ENCODE assay signal across 1 cellular context in the genomic region with DNA sequence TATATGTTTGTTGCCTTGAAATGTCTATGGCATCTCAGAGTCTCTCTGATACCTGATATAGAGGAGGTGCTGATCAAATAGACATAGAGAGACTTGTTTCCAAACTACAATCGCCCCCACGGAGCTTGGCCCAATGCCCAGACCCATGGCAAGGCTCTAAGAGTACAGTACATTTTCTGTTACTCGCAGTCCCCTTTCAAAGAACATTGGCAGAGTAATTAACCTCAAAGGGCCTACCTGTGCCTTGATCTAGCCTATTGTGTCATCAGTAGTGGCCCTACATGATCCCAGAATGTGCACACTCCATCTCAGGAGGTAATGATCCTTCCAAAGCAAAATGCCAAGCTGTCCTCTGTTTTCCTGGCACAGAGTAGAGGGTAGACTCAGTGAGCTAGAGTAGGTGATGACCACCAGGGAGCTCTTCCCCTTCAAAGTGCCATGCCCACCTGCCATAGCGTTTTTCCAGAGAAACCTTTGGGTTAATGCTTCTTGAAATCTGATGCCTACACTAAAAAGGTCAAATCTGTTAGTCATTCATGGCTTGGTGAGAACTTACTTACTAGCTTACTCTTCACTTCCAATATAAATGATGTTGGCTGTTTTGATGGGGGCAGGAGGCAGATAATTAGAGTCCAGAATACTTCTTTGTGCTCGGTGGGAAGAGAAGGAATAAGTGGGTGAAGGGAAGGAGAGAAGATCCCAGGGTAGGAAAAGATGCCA.
TF ChIP-seq lines count a peak whose summit lies in the region.

No MANE protein-coding gene starts in this region.

TF ChIP-seq in liver, 16 proteins besides CTCF, POLR2A, EP300 and RAD21 (continued from another document):
- TF ChIP-seq, protein P1, sequence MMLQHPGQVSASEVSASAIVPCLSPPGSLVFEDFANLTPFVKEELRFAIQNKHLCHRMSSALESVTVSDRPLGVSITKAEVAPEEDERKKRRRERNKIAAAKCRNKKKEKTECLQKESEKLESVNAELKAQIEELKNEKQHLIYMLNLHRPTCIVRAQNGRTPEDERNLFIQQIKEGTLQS (IDR thresholded peaks at IDR 0.05), result no peak
- TF ChIP-seq FOXA1 (IDR thresholded peaks at IDR 0.05) (no peak), YY1 (IDR thresholded peaks at IDR 0.05) (no peak), RXRA (IDR thresholded peaks at IDR 0.05) (peak; percentile 82 to 92), TAF1 (conservative IDR thresholded peaks at IDR 0.05) (no peak), FOXA2 (IDR thresholded peaks at IDR 0.05) (no peak), HNF4G (IDR thresholded peaks at IDR 0.05) (no peak), SP1 (IDR thresholded peaks at IDR 0.05) (peak; percentile 74), NR2F2 (IDR thresholded peaks at IDR 0.05) (no peak)
- TF ChIP-seq, protein P2, sequence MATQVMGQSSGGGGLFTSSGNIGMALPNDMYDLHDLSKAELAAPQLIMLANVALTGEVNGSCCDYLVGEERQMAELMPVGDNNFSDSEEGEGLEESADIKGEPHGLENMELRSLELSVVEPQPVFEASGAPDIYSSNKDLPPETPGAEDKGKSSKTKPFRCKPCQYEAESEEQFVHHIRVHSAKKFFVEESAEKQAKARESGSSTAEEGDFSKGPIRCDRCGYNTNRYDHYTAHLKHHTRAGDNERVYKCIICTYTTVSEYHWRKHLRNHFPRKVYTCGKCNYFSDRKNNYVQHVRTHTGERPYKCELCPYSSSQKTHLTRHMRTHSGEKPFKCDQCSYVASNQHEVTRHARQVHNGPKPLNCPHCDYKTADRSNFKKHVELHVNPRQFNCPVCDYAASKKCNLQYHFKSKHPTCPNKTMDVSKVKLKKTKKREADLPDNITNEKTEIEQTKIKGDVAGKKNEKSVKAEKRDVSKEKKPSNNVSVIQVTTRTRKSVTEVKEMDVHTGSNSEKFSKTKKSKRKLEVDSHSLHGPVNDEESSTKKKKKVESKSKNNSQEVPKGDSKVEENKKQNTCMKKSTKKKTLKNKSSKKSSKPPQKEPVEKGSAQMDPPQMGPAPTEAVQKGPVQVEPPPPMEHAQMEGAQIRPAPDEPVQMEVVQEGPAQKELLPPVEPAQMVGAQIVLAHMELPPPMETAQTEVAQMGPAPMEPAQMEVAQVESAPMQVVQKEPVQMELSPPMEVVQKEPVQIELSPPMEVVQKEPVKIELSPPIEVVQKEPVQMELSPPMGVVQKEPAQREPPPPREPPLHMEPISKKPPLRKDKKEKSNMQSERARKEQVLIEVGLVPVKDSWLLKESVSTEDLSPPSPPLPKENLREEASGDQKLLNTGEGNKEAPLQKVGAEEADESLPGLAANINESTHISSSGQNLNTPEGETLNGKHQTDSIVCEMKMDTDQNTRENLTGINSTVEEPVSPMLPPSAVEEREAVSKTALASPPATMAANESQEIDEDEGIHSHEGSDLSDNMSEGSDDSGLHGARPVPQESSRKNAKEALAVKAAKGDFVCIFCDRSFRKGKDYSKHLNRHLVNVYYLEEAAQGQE (IDR thresholded peaks at IDR 0.05), result no peak
- TF ChIP-seq, protein P3, sequence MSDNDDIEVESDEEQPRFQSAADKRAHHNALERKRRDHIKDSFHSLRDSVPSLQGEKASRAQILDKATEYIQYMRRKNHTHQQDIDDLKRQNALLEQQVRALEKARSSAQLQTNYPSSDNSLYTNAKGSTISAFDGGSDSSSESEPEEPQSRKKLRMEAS (IDR thresholded peaks at IDR 0.05), result no peak
- TF ChIP-seq, protein P4, sequence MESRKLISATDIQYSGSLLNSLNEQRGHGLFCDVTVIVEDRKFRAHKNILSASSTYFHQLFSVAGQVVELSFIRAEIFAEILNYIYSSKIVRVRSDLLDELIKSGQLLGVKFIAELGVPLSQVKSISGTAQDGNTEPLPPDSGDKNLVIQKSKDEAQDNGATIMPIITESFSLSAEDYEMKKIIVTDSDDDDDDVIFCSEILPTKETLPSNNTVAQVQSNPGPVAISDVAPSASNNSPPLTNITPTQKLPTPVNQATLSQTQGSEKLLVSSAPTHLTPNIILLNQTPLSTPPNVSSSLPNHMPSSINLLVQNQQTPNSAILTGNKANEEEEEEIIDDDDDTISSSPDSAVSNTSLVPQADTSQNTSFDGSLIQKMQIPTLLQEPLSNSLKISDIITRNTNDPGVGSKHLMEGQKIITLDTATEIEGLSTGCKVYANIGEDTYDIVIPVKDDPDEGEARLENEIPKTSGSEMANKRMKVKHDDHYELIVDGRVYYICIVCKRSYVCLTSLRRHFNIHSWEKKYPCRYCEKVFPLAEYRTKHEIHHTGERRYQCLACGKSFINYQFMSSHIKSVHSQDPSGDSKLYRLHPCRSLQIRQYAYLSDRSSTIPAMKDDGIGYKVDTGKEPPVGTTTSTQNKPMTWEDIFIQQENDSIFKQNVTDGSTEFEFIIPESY (IDR thresholded peaks at IDR 0.05), result peak; percentile 18
